ENCODE assay signal across 24 cellular contexts in the genomic region with DNA sequence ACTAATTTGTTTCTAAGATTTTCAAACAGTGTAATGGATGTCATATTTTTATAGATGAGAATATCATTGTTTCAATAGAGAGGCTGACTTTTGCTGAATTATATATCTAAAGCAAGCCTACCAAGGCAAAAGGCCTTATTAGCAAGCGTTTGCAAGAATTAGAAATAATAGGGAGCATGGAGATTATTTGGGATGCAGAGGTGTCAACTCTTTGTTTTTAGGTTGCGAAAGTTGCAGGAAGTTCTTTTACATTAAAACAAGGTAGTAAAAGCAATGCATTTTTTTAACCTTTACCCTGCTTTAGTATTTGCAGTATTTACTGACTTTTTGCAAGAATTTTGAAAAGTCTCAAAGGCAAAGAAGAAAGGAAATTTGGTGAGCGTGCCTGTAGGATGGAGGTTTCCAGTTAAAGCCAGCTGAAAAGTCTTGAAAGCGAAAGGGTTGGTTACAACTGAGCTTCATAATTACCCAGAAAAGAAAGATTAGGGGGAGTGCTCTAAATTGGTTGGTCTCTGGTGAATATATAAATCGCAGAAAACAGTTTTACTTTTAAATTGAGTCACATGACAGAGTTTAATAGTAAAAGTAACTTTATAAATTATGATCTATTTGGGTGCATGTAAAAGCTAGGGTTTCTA.
DNase-seq lines count a peak whose midpoint lies in the region; ATAC-seq, FAIRE-seq and TF ChIP-seq lines count a peak whose summit lies in the region.
"Had no signal": no experiment of that assay in that cellular context is flagged by ENCODE, and none has a peak within 500 bp of the region (broad histone marks: within the 10 kb centered on the region; RNA-seq: fewer than 3 reads in every experiment).

No MANE protein-coding gene starts in this region.

- BruUV-seq in K562 (replicated peaks; lab: Mats Ljungman, UMichigan): no TSS peak

- H3K4me3 Mint-ChIP-seq in GM23338: peak overlapping the region; percentile 50
- H3K4me3 Mint-ChIP-seq in neural crest cell: no peak overlapping the region
- H3K4me3 Mint-ChIP-seq: B cell, CD14-positive monocyte, HFFc6 had no signal

- peak; percentile 72 for ATAC-seq in GM23338
- ATAC-seq in K562: no peak
- ATAC-seq: A549, HepG2, SK-N-SH treated with all-trans-retinoic acid at 6 μM for 48 hours had no signal

- H3K9ac ChIP-seq in K562 (ENCODE audit: insufficient read depth in 1 of 2, low read depth in 2 of 2, low read length in 2 of 2) (no peak overlapping the region), iPS-18a (ENCODE audit: low read length) (no peak overlapping the region), colonic mucosa (ENCODE audit: low read depth in 2 of 2, low read length in 2 of 2) (no peak overlapping the region)

- H3K9me3 ChIP-seq in K562 (replicated peaks; ENCODE audit: control insufficient read depth, insufficient read depth, low read depth, low read length): no peaks in the 10 kb centered on the region
- no peaks in the 10 kb centered on the region for H3K9me3 ChIP-seq in iPS-18a (ENCODE audit: control insufficient read depth, low read depth, low read length)
- no peaks in the 10 kb centered on the region for H3K9me3 ChIP-seq in colonic mucosa
- H3K9me3 ChIP-seq: A549, Peyer's patch had no signal

- H3K27me3 Mint-ChIP-seq in GM23338 (ENCODE audit: insufficient read depth, low read depth, poor library complexity) (no peaks in the 10 kb centered on the region), neural crest cell (ENCODE audit: low read depth) (no peaks in the 10 kb centered on the region)
- H3K27me3 Mint-ChIP-seq: B cell had no signal

- TF ChIP-seq POLR2A in K562 (conservative IDR thresholded peaks at IDR 0.05): no peak

- TF ChIP-seq CTCF in GM23338 (conservative IDR thresholded peaks at IDR 0.05; ENCODE audit: low read depth in 2 of 2) (no peak), K562 (IDR thresholded peaks at IDR 0.05 in 2 of 3, conservative IDR thresholded peaks at IDR 0.05 in 1 of 3; ENCODE audit: insufficient read depth in 2 of 3, low read depth in 1 of 3, low read length in 3 of 3) (no peak), neural crest cell (conservative IDR thresholded peaks at IDR 0.05) (no peak), colonic mucosa (IDR thresholded peaks at IDR 0.05) (no peak)

- H3K9me2 ChIP-seq in GM23338 (ENCODE audit: insufficient read depth): no peaks in the 10 kb centered on the region

- H3K4me1 ChIP-seq in GM23338 (ENCODE audit: insufficient read depth) (peaks cover 66% of the 10 kb centered on the region), K562 (replicated peaks in 1 of 2; ENCODE audit: control insufficient read depth in 2 of 2, insufficient read depth in 2 of 2, low read length in 2 of 2) (no peaks in the 10 kb centered on the region), iPS-18a (ENCODE audit: control insufficient read depth, low read depth, low read length) (peaks cover 24% of the 10 kb centered on the region), colonic mucosa (no peaks in the 10 kb centered on the region)
- H3K4me1 ChIP-seq: Peyer's patch had no signal

- H3K36me3 Mint-ChIP-seq in GM23338 (ENCODE audit: low read depth): peaks cover 21% of the 10 kb centered on the region
- peaks cover 7% of the 10 kb centered on the region for H3K36me3 Mint-ChIP-seq in neural crest cell (ENCODE audit: low read depth)

- H3K27ac Mint-ChIP-seq in GM23338 (peak overlapping the region; percentile 97), neural crest cell (ENCODE audit: unreplicated experiment) (peak overlapping the region; percentile 20)
- H3K27ac Mint-ChIP-seq: B cell, HFFc6 had no signal

- no peak for FAIRE-seq in K562 (lab: Jason Lieb, UNC)
- FAIRE-seq: A549, H54, HepG2 had no signal

- no peak for TF ChIP-seq RAD21 in K562 (CRISPR knock-in tag; conservative IDR thresholded peaks at IDR 0.05 in 1 of 2, IDR thresholded peaks at IDR 0.05 in 1 of 2)

- H3K79me2 ChIP-seq in GM23338 (replicated peaks; ENCODE audit: insufficient read depth): peaks cover 18% of the 10 kb centered on the region
- no peaks in the 10 kb centered on the region; the same call in 2 of the 3 replicates for H3K79me2 ChIP-seq in K562 (ENCODE audit: control insufficient read depth, insufficient read depth, low read length)

- H3K4me1 Mint-ChIP-seq in GM23338: peaks cover 53% of the 10 kb centered on the region
- H3K4me1 Mint-ChIP-seq in neural crest cell: no peaks in the 10 kb centered on the region
- H3K4me1 Mint-ChIP-seq: CD14-positive monocyte had no signal

- POLR2A ChIA-PET in K562 (lab: Yijun Ruan, JAX): interaction anchor here (1.3 kb wide), 1 partner anchor 22 kb away, joined by 3 read pairs; no protein-coding TSS in a partner anchor

- 97% methylated on average over 5 of the region's 5 CpGs for WGBS in K562 (ENCODE audit: insufficient coverage, low coverage, missing lambda C conversion rate)

- intact Hi-C loops in K562 (cut with micrococcal nuclease) (no loop called here), colonic mucosa (cut with DNase I) (no loop called here)

- H2AFZ ChIP-seq in GM23338 (no peak overlapping the region), K562 (ENCODE audit: low read depth, low read length) (no peak overlapping the region)

- no peaks in the 10 kb centered on the region for H3K27me3 ChIP-seq in GM23338 (ENCODE audit: insufficient read depth)
- no peaks in the 10 kb centered on the region for H3K27me3 ChIP-seq in K562 (ENCODE audit: control insufficient read depth in 2 of 2, insufficient read depth in 2 of 2, low read length in 2 of 2)
- no peaks in the 10 kb centered on the region for H3K27me3 ChIP-seq in iPS-18a (ENCODE audit: control insufficient read depth, insufficient read depth, low read length)
- no peaks in the 10 kb centered on the region for H3K27me3 ChIP-seq in colonic mucosa
- H3K27me3 ChIP-seq: Peyer's patch had no signal

- H3K4me2 ChIP-seq in GM23338 (peak overlapping the region; percentile 58), K562 (ENCODE audit: insufficient read depth, low read length) (no peak overlapping the region)
- H3K4me2 ChIP-seq: A549 had no signal

- H3K27ac ChIP-seq in GM23338 (ENCODE audit: low read depth) (peak overlapping the region; percentile 90), K562 (ENCODE audit: extremely low read depth, low read depth, low read length) (no peak overlapping the region), iPS-18a (ENCODE audit: low read length) (no peak overlapping the region), colonic mucosa (no peak overlapping the region)
- H3K27ac ChIP-seq: A549, Peyer's patch had no signal

- H3K4me3 ChIP-seq in GM23338 (peak overlapping the region; percentile 16), K562 (no peak overlapping the region), iPS-18a (ENCODE audit: low read length) (peak overlapping the region; percentile 16), colonic mucosa (no peak overlapping the region)
- H3K4me3 ChIP-seq: A549, Peyer's patch had no signal

- H3K36me3 ChIP-seq in GM23338 (ENCODE audit: insufficient read depth) (no peaks in the 10 kb centered on the region; the same call in 1 of the 2 replicates), K562 (ENCODE audit: control insufficient read depth, insufficient read depth, low read length) (peaks cover 25% of the 10 kb centered on the region; the same call in 2 of the 3 replicates), iPS-18a (ENCODE audit: control insufficient read depth, low read depth, low read length) (peaks cover 11% of the 10 kb centered on the region), colonic mucosa (no peaks in the 10 kb centered on the region)

- H3K9me3 Mint-ChIP-seq in GM23338: no peaks in the 10 kb centered on the region; the same call in 2 of the 3 replicates
- no peaks in the 10 kb centered on the region for H3K9me3 Mint-ChIP-seq in neural crest cell
- H3K9me3 Mint-ChIP-seq: CD14-positive monocyte, HFFc6 had no signal

- H3F3A ChIP-seq in GM23338 (replicated peaks; ENCODE audit: low read depth): no peaks in the 10 kb centered on the region

- no peak for TF ChIP-seq EP300 in K562 (IDR thresholded peaks at IDR 0.05; ENCODE audit: low read length)

- no peaks in the 10 kb centered on the region for H4K20me1 ChIP-seq in GM23338 (replicated peaks; ENCODE audit: insufficient read depth)
- no peaks in the 10 kb centered on the region for H4K20me1 ChIP-seq in K562 (replicated peaks; ENCODE audit: control insufficient read depth, insufficient read depth, low read length)

- CTCF ChIA-PET in K562 (lab: Yijun Ruan, JAX; ENCODE audit: low intra/inter-chr PET ratio): interaction anchor here (0.6 kb wide), 1 partner anchor 858 kb away, joined by 3 read pairs; no protein-coding TSS in a partner anchor

- in situ Hi-C loops in K562 (cut with MboI): no loop called here

- H3K9me1 ChIP-seq in K562 (ENCODE audit: control insufficient read depth, insufficient read depth, low read length): no peaks in the 10 kb centered on the region

- peak; percentile 42 for DNase-seq in GM23338 (ENCODE audit: low spot score)
- no peak for DNase-seq in K562 (ENCODE audit: extremely low read depth in 1 of 4, low spot score in 3 of 4)
- DNase-seq in neural crest cell (ENCODE audit: low read depth, low spot score): no peak
- no peak for DNase-seq in colonic mucosa
- DNase-seq in NCI-H2107 (lab: John Stamatoyannopoulos, UW): no peak
- DNase-seq in NCI-H2171 treated with DMSO at 0.1 percent for 48 hours (lab: John Stamatoyannopoulos, UW): no peak
- DNase-seq: DMS79 treated with DMSO at 0.1 percent for 48 hours, HFFc6, KBM-7, MM.1S, NCI-H1092, NCI-H1436 treated with DMSO at 0.1 percent for 48 hours, NCI-H1930, NCI-H345, NCI-H524, NCI-H82, Peyer's patch had no signal

TF ChIP-seq in GM23338, 12 proteins besides CTCF, POLR2A, EP300 and RAD21:
- TF ChIP-seq NANOG (IDR thresholded peaks at IDR 0.05; ENCODE audit: borderline replicate concordance): peak; percentile 37; the same call in 1 of the 2 replicates
- TF ChIP-seq STAT1 (IDR thresholded peaks at IDR 0.05; ENCODE audit: unreplicated experiment): no peak

TF ChIP-seq in K562, 482 proteins besides CTCF, POLR2A, EP300 and RAD21 (continues in another document):
- no peak for TF ChIP-seq ZC3H11A (IDR thresholded peaks at IDR 0.05; ENCODE audit: low read depth, low read length)
- TF ChIP-seq, protein P1, sequence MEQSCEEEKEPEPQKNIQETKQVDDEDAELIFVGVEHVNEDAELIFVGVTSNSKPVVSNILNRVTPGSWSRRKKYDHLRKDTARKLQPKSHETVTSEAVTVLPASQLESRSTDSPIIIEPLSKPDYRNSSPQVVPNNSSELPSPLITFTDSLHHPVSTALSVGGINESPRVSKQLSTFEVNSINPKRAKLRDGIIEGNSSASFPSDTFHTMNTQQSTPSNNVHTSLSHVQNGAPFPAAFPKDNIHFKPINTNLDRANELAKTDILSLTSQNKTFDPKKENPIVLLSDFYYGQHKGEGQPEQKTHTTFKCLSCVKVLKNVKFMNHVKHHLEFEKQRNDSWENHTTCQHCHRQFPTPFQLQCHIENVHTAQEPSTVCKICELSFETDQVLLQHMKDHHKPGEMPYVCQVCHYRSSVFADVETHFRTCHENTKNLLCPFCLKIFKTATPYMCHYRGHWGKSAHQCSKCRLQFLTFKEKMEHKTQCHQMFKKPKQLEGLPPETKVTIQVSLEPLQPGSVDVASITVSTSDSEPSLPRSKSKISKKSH (CRISPR knock-in tag; IDR thresholded peaks at IDR 0.05): no peak

Comparison
In these comparisons a context has a peak if more than half of its experiments do, and no peak if none do; other contexts are left out.
1. H3K4me3 ChIP-seq: peak in GM23338 (single experiment) and iPS-18a (single experiment); none in K562 (single experiment) and colonic mucosa (single experiment).